Comparison of ENCODE assay signal across 8 cellular contexts in genomic region chr17:56913867-56914640, GRCh38. TPM values are rescaled to one million over a fixed set of nuclear protein-coding genes. Genes with fewer than 3 reads are reported as not detected.
DNase-seq lines count a peak whose midpoint lies in the region; ATAC-seq, FAIRE-seq and TF ChIP-seq lines count a peak whose summit lies in the region.

Gene TRIM25, minus strand, starts transcription at chr17:56914049. Its CDS starts 61 bp downstream, at chr17:56913988.

- no peaks in the 10 kb centered on the region for H3K27me3 ChIP-seq in bronchial epithelial cell (ENCODE audit: control insufficient read depth, insufficient read depth, low read length)

- peak within 1 kb of the TSS; percentile 88 for H3K4me3 Mint-ChIP-seq in WTC11
- peak within 1 kb of the TSS; percentile 88 to 96 (median 93) for H3K4me3 Mint-ChIP-seq in immature natural killer cell

- H3K9me3 Mint-ChIP-seq in WTC11 (peaks cover 12% of the 10 kb centered on the region), immature natural killer cell (peaks cover 0 to 9% (median 0%) of the 10 kb centered on the region in 6 donors)

- ATAC-seq in GM18873 (IDR thresholded peaks at IDR 0.05; ENCODE audit: low FRiP score, unreplicated experiment): peak; percentile 54
- ATAC-seq in HG03135 (IDR thresholded peaks at IDR 0.05; ENCODE audit: unreplicated experiment): peak; percentile 80
- ATAC-seq in WTC11: peak; percentile 92

- H3K36me3 Mint-ChIP-seq in WTC11 (peaks cover 5% of the 10 kb centered on the region), immature natural killer cell (peaks cover 0 to 4% (median 0%) of the 10 kb centered on the region in 3 donors)

- FAIRE-seq in bronchial epithelial cell (lab: Jason Lieb, UNC): no peak

- peaks cover 3% of the 10 kb centered on the region for H3K36me3 ChIP-seq in bronchial epithelial cell (ENCODE audit: control insufficient read depth, insufficient read depth, low read length)

- H3K27ac Mint-ChIP-seq in WTC11 (peak within 1 kb of the TSS; percentile 2; the same call in 1 of the 2 replicates), immature natural killer cell (peak within 1 kb of the TSS; percentile 87 to 95 (median 92))

- no peak for TF ChIP-seq CTCF in AG04449 (IDR thresholded peaks at IDR 0.05; ENCODE audit: insufficient read depth, low read length, missing control alignments)
- TF ChIP-seq CTCF in WTC11 (IDR thresholded peaks at IDR 0.05): no peak
- no peak for TF ChIP-seq CTCF in bronchial epithelial cell (IDR thresholded peaks at IDR 0.05; ENCODE audit: insufficient read depth, low read length, severe bottlenecking)

- H3K4me3 ChIP-seq in AG04449 (ENCODE audit: low read depth, low read length) (peak within 1 kb of the TSS; percentile 98), bronchial epithelial cell (ENCODE audit: low read depth, low read length) (peak within 1 kb of the TSS; percentile 99)

- POLR2A ChIA-PET in AG04449 (lab: Yijun Ruan, JAX): interaction anchor here (0.6 to 1.6 kb wide), 15 partner anchors 9 to 96 kb away, joined by 3 to 9 read pairs (median 4); partner anchors contain the start of genes C17orf67, COIL and DGKE
- POLR2A ChIA-PET in WTC11 (lab: Charles Lee): interaction anchor here (0.6 to 1.2 kb wide), 9 partner anchors 10 to 258 kb away, joined by 3 to 5 read pairs (median 3); partner anchors contain the start of gene SCPEP1

- H3K27me3 Mint-ChIP-seq in WTC11 (ENCODE audit: low read depth): peaks cover 20% of the 10 kb centered on the region
- peaks cover 2 to 8% (median 4%) of the 10 kb centered on the region in 3 donors for H3K27me3 Mint-ChIP-seq in immature natural killer cell (ENCODE audit: low read depth in 3 of 3)

- no peak for DNase-seq in AG04449 (ENCODE audit: low read depth, low spot score)
- DNase-seq in NCI-H2227 treated with DMSO at 0.1 percent for 48 hours (lab: John Stamatoyannopoulos, UW): peak; percentile 85
- peak; percentile 84 for DNase-seq in WTC11 (ENCODE audit: low spot score)
- DNase-seq in bronchial epithelial cell (ENCODE audit: low read depth): peak; percentile 68
- peak; percentile 78 to 80 (median 79) for DNase-seq in immature natural killer cell
- peak; percentile 61 for DNase-seq in smooth muscle cell of the brain vasculature (ENCODE audit: low read depth, low spot score)

- H3K4me1 Mint-ChIP-seq in WTC11 (peaks cover 18% of the 10 kb centered on the region), immature natural killer cell (peaks cover 45 to 47% of the 10 kb centered on the region in 2 donors)

- CTCF ChIA-PET in AG04449 (lab: Yijun Ruan, JAX): interaction anchor here (0.6 to 2.0 kb wide), 3 partner anchors 24 to 94 kb away, joined by 3 to 6 read pairs (median 4); no protein-coding TSS in a partner anchor
- CTCF ChIA-PET in WTC11 (lab: Charles Lee): interaction anchor here (0.6 to 2.3 kb wide), 8 partner anchors 19 to 869 kb away, joined by 3 to 9 read pairs (median 4); no protein-coding TSS in a partner anchor

TF ChIP-seq in WTC11, 78 proteins besides CTCF, POLR2A, EP300 and RAD21 (continues in another document):
- no peak for TF ChIP-seq NFYB (CRISPR knock-in tag; conservative IDR thresholded peaks at IDR 0.05; ENCODE audit: low read depth)
- TF ChIP-seq FOXP1 (CRISPR knock-in tag; IDR thresholded peaks at IDR 0.05; ENCODE audit: borderline replicate concordance): peak; percentile 77
- no peak for TF ChIP-seq E2F1 (CRISPR knock-in tag; IDR thresholded peaks at IDR 0.05)
- no peak for TF ChIP-seq MLX (CRISPR knock-in tag; IDR thresholded peaks at IDR 0.05)
- TF ChIP-seq HMGXB4 (CRISPR knock-in tag; IDR thresholded peaks at IDR 0.05): peak; percentile 31; the same call in 1 of the 2 replicates
- TF ChIP-seq ZNF138 (CRISPR knock-in tag; conservative IDR thresholded peaks at IDR 0.05): no peak
- no peak for TF ChIP-seq NR1H2 (CRISPR knock-in tag; IDR thresholded peaks at IDR 0.05)
- no peak for TF ChIP-seq ELF4 (CRISPR knock-in tag; IDR thresholded peaks at IDR 0.05; ENCODE audit: low read depth)
- TF ChIP-seq MXD4 (CRISPR knock-in tag; IDR thresholded peaks at IDR 0.05; ENCODE audit: borderline replicate concordance): no peak
- no peak for TF ChIP-seq CBFB (CRISPR knock-in tag; IDR thresholded peaks at IDR 0.05; ENCODE audit: low read depth)
- no peak for TF ChIP-seq IRF2 (CRISPR knock-in tag; IDR thresholded peaks at IDR 0.05; ENCODE audit: borderline replicate concordance, low read depth)
- no peak for TF ChIP-seq STAT6 (CRISPR knock-in tag; conservative IDR thresholded peaks at IDR 0.05; ENCODE audit: low read depth)
- peak; percentile 27; the same call in 1 of the 2 replicates for TF ChIP-seq ZBTB21 (CRISPR knock-in tag; IDR thresholded peaks at IDR 0.05; ENCODE audit: borderline replicate concordance)
- TF ChIP-seq ZMAT4 (CRISPR knock-in tag; IDR thresholded peaks at IDR 0.05): no peak
- TF ChIP-seq AR (CRISPR knock-in tag; IDR thresholded peaks at IDR 0.05): no peak

RNA-seq across cellular contexts. Expression of gene TRIM25, which starts in this region (rescaled TPM):
- total RNA-seq in WTC11 (2021): 36.6 to 49.0 TPM (median 38.9 TPM) in 3 replicates
- total RNA-seq in bronchial epithelial cell: 35.5 and 54.4 TPM in 2 replicates
- 10 to 100 TPM in 1 of 3 donors, 1 to 10 TPM in 2; 3.8 to 10.7 (median 4.7) TPM for polyA plus RNA-seq in immature natural killer cell
